ENCODE assay signal across 1 cellular context in the genomic region with DNA sequence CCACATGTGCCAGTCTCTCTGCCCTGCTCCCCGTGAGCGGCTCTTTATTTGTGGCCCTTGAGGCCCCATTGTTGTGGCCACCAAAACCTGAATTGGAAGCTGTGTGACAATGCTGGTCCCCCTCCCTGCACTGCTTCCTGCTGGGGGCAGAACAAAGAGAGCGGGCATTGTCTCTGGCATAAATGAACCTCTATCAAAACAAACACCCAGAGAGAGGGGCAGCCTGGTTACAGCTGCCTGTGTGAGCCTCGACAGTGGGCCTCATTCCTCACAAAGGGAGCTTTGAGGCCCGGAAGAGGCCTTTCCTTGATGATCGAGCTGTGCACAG.
A peak's percentile ranks its signal among the peaks of the same experiment; 100 is the strongest.
TF ChIP-seq lines count a peak whose summit lies in the region.

No MANE protein-coding gene starts in this region.

TF ChIP-seq in HepG2, 621 proteins besides CTCF, POLR2A, EP300 and RAD21 (continued from another document):
- TF ChIP-seq, protein P1, sequence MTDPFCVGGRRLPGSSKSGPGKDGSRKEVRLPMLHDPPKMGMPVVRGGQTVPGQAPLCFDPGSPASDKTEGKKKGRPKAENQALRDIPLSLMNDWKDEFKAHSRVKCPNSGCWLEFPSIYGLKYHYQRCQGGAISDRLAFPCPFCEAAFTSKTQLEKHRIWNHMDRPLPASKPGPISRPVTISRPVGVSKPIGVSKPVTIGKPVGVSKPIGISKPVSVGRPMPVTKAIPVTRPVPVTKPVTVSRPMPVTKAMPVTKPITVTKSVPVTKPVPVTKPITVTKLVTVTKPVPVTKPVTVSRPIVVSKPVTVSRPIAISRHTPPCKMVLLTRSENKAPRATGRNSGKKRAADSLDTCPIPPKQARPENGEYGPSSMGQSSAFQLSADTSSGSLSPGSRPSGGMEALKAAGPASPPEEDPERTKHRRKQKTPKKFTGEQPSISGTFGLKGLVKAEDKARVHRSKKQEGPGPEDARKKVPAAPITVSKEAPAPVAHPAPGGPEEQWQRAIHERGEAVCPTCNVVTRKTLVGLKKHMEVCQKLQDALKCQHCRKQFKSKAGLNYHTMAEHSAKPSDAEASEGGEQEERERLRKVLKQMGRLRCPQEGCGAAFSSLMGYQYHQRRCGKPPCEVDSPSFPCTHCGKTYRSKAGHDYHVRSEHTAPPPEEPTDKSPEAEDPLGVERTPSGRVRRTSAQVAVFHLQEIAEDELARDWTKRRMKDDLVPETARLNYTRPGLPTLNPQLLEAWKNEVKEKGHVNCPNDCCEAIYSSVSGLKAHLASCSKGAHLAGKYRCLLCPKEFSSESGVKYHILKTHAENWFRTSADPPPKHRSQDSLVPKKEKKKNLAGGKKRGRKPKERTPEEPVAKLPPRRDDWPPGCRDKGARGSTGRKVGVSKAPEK (CRISPR knock-in tag; IDR thresholded peaks at IDR 0.05; ENCODE audit: borderline replicate concordance): no peak
- TF ChIP-seq HNRNPL (IDR thresholded peaks at IDR 0.05; ENCODE audit: low read depth, low read length) (0 out of 2 replicates have a peak, but pooled peaks have one; percentile 73), SOX13 (IDR thresholded peaks at IDR 0.05) (peak; percentile 94), SOX13 (CRISPR knock-in tag; conservative IDR thresholded peaks at IDR 0.05 in 1 of 2, IDR thresholded peaks at IDR 0.05 in 1 of 2) (peak in 1 of 2 experiments; percentile 91; a peak in 2 of 4 replicates), KDM6A (CRISPR knock-in tag; IDR thresholded peaks at IDR 0.05; ENCODE audit: low read depth) (no peak), SOX6 (IDR thresholded peaks at IDR 0.05) (no peak), SOX6 (CRISPR knock-in tag; IDR thresholded peaks at IDR 0.05) (peak; percentile 24; the same call in 1 of the 2 replicates), SOX5 (CRISPR knock-in tag; IDR thresholded peaks at IDR 0.05; ENCODE audit: borderline replicate concordance) (peak; percentile 68; the same call in 1 of the 2 replicates), NR2F2 (IDR thresholded peaks at IDR 0.05; ENCODE audit: borderline replicate concordance, low read depth) (no peak)
